Comparison of ENCODE assay signal across 12 cellular contexts in genomic region chr3:123750209-123750608, GRCh38.
DNase-seq lines count a peak whose midpoint lies in the region; ATAC-seq, FAIRE-seq and TF ChIP-seq lines count a peak whose summit lies in the region.
"Had no signal": no experiment of that assay in that cellular context is flagged by ENCODE, and none has a peak within 500 bp of the region (broad histone marks: within the 10 kb centered on the region; RNA-seq: fewer than 3 reads in every experiment).

No MANE protein-coding gene starts in this region.

- H2AFZ ChIP-seq in HCT116 (ENCODE audit: low read depth, low read length, poor library complexity, severe bottlenecking) = peak overlapping the region; percentile 29
- no peak overlapping the region for H2AFZ ChIP-seq in HepG2 (ENCODE audit: low read length)

- peak overlapping the region; percentile 53; the same call in 1 of the 2 replicates for H3K27ac ChIP-seq in HCT116 (ENCODE audit: low read depth, low read length)
- peak overlapping the region; percentile 76 for H3K27ac ChIP-seq in HepG2 (ENCODE audit: extremely low read length, insufficient read depth, low read length)
- peak overlapping the region; percentile 82 to 84 for H3K27ac ChIP-seq in thoracic aorta

- TF ChIP-seq EP300 in HepG2 (IDR thresholded peaks at IDR 0.05; ENCODE audit: low read depth in 2 of 2, low read length in 2 of 2) = no peak
- no peak for TF ChIP-seq EP300 in HepG2 (CRISPR knock-in tag; IDR thresholded peaks at IDR 0.05; ENCODE audit: borderline replicate concordance)

- ATAC-seq in HCT116 (peak; percentile 41), HepG2 (no peak), thoracic aorta (ENCODE audit: insufficient number of reproducible peaks, low FRiP score, low read depth) (no peak)

- POLR2A ChIA-PET in HCT116 (lab: Charles Lee) = no interaction called here
- POLR2A ChIA-PET in HepG2 (lab: Yijun Ruan, JAX) = interaction anchor here (1.1 to 2.1 kb wide), 5 partner anchors 18 to 144 kb away, joined by 3 to 12 read pairs (median 4); no protein-coding TSS in a partner anchor

- TF ChIP-seq CTCF in HCT116 (IDR thresholded peaks at IDR 0.05 in 2 of 3, conservative IDR thresholded peaks at IDR 0.05 in 1 of 3; ENCODE audit: borderline replicate concordance in 1 of 3, insufficient read depth in 1 of 3, low read depth in 2 of 3, low read length in 2 of 3) (no peak), HepG2 (CRISPR knock-in tag; IDR thresholded peaks at IDR 0.05) (no peak), thoracic aorta (IDR thresholded peaks at IDR 0.05) (no peak)

- intact Hi-C loops in HCT116 (cut with micrococcal nuclease) = no loop called here
- intact Hi-C loops in HepG2 (cut with micrococcal nuclease; ENCODE audit: unreplicated experiment) = loop anchor here (10.0 kb wide), 1 partner anchor 215 kb away; the partner anchor contains the start of gene CCDC14

- RAD21 ChIA-PET in HCT116 (lab: Charles Lee; ENCODE audit: low non-redundant PET in 1 of 2, low total read pairs in 2 of 2, uncharacterized antibody in 2 of 2, unreplicated experiment in 2 of 2) = interaction anchor here (0.7 to 1.0 kb wide), 2 partner anchors 26 to 129 kb away, joined by 3 to 4 read pairs; no protein-coding TSS in a partner anchor

- H3K4me2 ChIP-seq in HCT116 (ENCODE audit: low read length) (peak overlapping the region; percentile 65), HepG2 (ENCODE audit: low read depth, low read length) (peak overlapping the region; percentile 30)

- 75% methylated on average over 1 of the region's 1 CpG for WGBS in HepG2 (ENCODE audit: low lambda C conversion rate)

- no peaks in the 10 kb centered on the region for H3K27me3 ChIP-seq in HCT116 (ENCODE audit: insufficient read depth, low read length)
- H3K27me3 ChIP-seq in adipocyte (replicated peaks; ENCODE audit: control insufficient read depth, insufficient read depth, low read length) = no peaks in the 10 kb centered on the region
- H3K27me3 ChIP-seq in HepG2 (ENCODE audit: control insufficient read depth in 1 of 2, insufficient read depth in 2 of 2, low read length in 2 of 2) = no peaks in the 10 kb centered on the region
- no peaks in the 10 kb centered on the region for H3K27me3 ChIP-seq in thoracic aorta (replicated peaks; ENCODE audit: insufficient read depth)

- BruUV-seq in HCT116 (replicated peaks; lab: Mats Ljungman, UMichigan) (no TSS peak), HepG2 (replicated peaks; lab: Mats Ljungman, UMichigan) (TSS peak; percentile 33)

- H3K79me2 ChIP-seq in HCT116 (ENCODE audit: insufficient read depth, low read length) (no peaks in the 10 kb centered on the region), HepG2 (ENCODE audit: insufficient read depth, low read length) (peaks cover 2% of the 10 kb centered on the region)

- TF ChIP-seq RAD21 in HCT116 (IDR thresholded peaks at IDR 0.05; ENCODE audit: low read depth) (no peak), HepG2 (CRISPR knock-in tag; IDR thresholded peaks at IDR 0.05) (no peak)

- DNase-seq in HCT116 (ENCODE audit: low read depth, low spot score) (no peak), adipocyte (ENCODE audit: low read depth) (no peak), HepG2 (ENCODE audit: low spot score) (no peak), thoracic aorta (ENCODE audit: low spot score) (no peak), NCI-H748 treated with DMSO at 0.1 percent for 48 hours (lab: John Stamatoyannopoulos, UW) (no peak), COLO668 (lab: John Stamatoyannopoulos, UW; ENCODE audit: unreplicated experiment) (no peak)
- DNase-seq in activated T-cell treated with anti-CD3 and anti-CD28 coated beads, Interleukin-2, amount 50 U/mL, for 48 hours = no peak
- DNase-seq: activated effector memory CD4-positive, alpha-beta T cell treated with anti-CD3 and anti-CD28 coated beads, Interleukin-2, amount 50 U/mL, for 16 hours; NK-92 treated with Interleukin-12 subunit alpha and Interleukin-12 subunit beta, amount 100 ng/mL, for 24 hours; posterior cingulate gyrus had no signal

- CTCF ChIA-PET in HCT116 (lab: Charles Lee) (no interaction called here), HepG2 (lab: Yijun Ruan, JAX; ENCODE audit: low intra/inter-chr PET ratio, low total read pairs) (no interaction called here)

- no peak for FAIRE-seq in HepG2 (lab: Jason Lieb, UNC)
- FAIRE-seq: GM12891, islet of Langerhans had no signal

- no peaks in the 10 kb centered on the region for H3K36me3 ChIP-seq in HCT116 (ENCODE audit: control insufficient read depth in 1 of 2, insufficient read depth in 2 of 2, low read length in 2 of 2)
- H3K36me3 ChIP-seq in adipocyte (ENCODE audit: control insufficient read depth, insufficient read depth, low read length, severe bottlenecking) = peaks cover 19% of the 10 kb centered on the region
- peaks cover 4 to 14% of the 10 kb centered on the region in 2 experiments; a peak in 2 of 5 replicates for H3K36me3 ChIP-seq in HepG2 (replicated peaks in 1 of 2; ENCODE audit: control insufficient read depth in 1 of 2, insufficient read depth in 2 of 2, low read length in 2 of 2)
- H3K36me3 ChIP-seq in thoracic aorta = peaks cover 10% of the 10 kb centered on the region

- H3K4me1 ChIP-seq in HCT116 (ENCODE audit: control insufficient read depth in 1 of 2, insufficient read depth in 2 of 2, low read length in 2 of 2) = peaks cover 24 to 38% of the 10 kb centered on the region in 2 experiments
- H3K4me1 ChIP-seq in adipocyte (ENCODE audit: control insufficient read depth, insufficient read depth, low read length) = peaks cover 45% of the 10 kb centered on the region
- H3K4me1 ChIP-seq in HepG2 (ENCODE audit: insufficient read depth, low read length) = peaks cover 65% of the 10 kb centered on the region
- peaks cover 37 to 69% of the 10 kb centered on the region in 2 donors for H3K4me1 ChIP-seq in thoracic aorta (ENCODE audit: control insufficient read depth in 1 of 2, low read depth in 2 of 2)

- H3K9me3 ChIP-seq in HCT116 (ENCODE audit: control insufficient read depth in 1 of 2, insufficient read depth in 1 of 2, low read depth in 1 of 2, low read length in 2 of 2) = no peaks in the 10 kb centered on the region
- peaks cover 14% of the 10 kb centered on the region for H3K9me3 ChIP-seq in adipocyte (ENCODE audit: control insufficient read depth, low read length)
- no peaks in the 10 kb centered on the region for H3K9me3 ChIP-seq in HepG2 (ENCODE audit: low read length)
- no peaks in the 10 kb centered on the region for H3K9me3 ChIP-seq in thoracic aorta

- TF ChIP-seq POLR2A in HCT116 (IDR thresholded peaks at IDR 0.05; ENCODE audit: borderline replicate concordance, extremely low read depth, insufficient read depth, insufficient read length) = no peak
- TF ChIP-seq POLR2A in HepG2 (IDR thresholded peaks at IDR 0.05; ENCODE audit: insufficient read depth in 1 of 2, low read depth in 2 of 2, low read length in 2 of 2) = no peak

- in situ Hi-C loops in HepG2 (cut with HindIII; ENCODE audit: extremely low pct_ligation_motif_present, low pct_unique_long_range_greater_than_20kb) = no loop called here

- H3K9me2 ChIP-seq in HCT116 (ENCODE audit: insufficient read depth) = no peaks in the 10 kb centered on the region

- H4K20me1 ChIP-seq in HCT116 (ENCODE audit: insufficient read depth) (no peaks in the 10 kb centered on the region), HepG2 (ENCODE audit: insufficient read depth, low read length) (no peaks in the 10 kb centered on the region)

- H3K4me3 ChIP-seq in HCT116 (replicated peaks in 1 of 2; ENCODE audit: low read depth in 1 of 2, low read length in 2 of 2) = peak overlapping the region in 1 of 2 experiments; percentile 6; a peak in 1 of 4 replicates
- peak overlapping the region; percentile 28 for H3K4me3 ChIP-seq in adipocyte (ENCODE audit: low read length)
- no peak overlapping the region for H3K4me3 ChIP-seq in HepG2 (replicated peaks in 1 of 3; ENCODE audit: insufficient read depth in 1 of 3, low read depth in 2 of 3, low read length in 3 of 3)
- H3K4me3 ChIP-seq in thoracic aorta = no peak overlapping the region

- H3K9ac ChIP-seq in HCT116 (ENCODE audit: low read length) = no peak overlapping the region
- H3K9ac ChIP-seq in adipocyte (ENCODE audit: low read length) = peak overlapping the region; percentile 75
- peak overlapping the region; percentile 59 for H3K9ac ChIP-seq in HepG2 (ENCODE audit: insufficient read depth, low read depth, low read length)

TF ChIP-seq in HCT116, 20 proteins besides CTCF, POLR2A, EP300 and RAD21 (continues in another document):
- TF ChIP-seq EZH2 (IDR thresholded peaks at IDR 0.05) = no peak
- TF ChIP-seq YY1 (IDR thresholded peaks at IDR 0.05; ENCODE audit: extremely low read depth, insufficient replicate concordance, low read depth, low read length) = no peak

TF ChIP-seq in HepG2, 621 proteins besides CTCF, POLR2A, EP300 and RAD21:
- TF ChIP-seq ZNF558 (CRISPR knock-in tag; IDR thresholded peaks at IDR 0.05; ENCODE audit: borderline replicate concordance) = no peak
- TF ChIP-seq, protein P1, sequence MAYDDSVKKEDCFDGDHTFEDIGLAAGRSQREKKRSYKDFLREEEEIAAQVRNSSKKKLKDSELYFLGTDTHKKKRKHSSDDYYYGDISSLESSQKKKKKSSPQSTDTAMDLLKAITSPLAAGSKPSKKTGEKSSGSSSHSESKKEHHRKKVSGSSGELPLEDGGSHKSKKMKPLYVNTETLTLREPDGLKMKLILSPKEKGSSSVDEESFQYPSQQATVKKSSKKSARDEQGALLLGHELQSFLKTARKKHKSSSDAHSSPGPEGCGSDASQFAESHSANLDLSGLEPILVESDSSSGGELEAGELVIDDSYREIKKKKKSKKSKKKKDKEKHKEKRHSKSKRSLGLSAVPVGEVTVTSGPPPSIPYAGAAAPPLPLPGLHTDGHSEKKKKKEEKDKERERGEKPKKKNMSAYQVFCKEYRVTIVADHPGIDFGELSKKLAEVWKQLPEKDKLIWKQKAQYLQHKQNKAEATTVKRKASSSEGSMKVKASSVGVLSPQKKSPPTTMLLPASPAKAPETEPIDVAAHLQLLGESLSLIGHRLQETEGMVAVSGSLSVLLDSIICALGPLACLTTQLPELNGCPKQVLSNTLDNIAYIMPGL (CRISPR knock-in tag; IDR thresholded peaks at IDR 0.05; ENCODE audit: borderline replicate concordance in 1 of 2, low read depth in 1 of 2) = 0 out of 4 replicates have a peak, but pooled peaks of 1 of the 2 experiments have one; percentile 12
- no peak for TF ChIP-seq ZNF7 (CRISPR knock-in tag; IDR thresholded peaks at IDR 0.05)
- no peak for TF ChIP-seq U2AF1 (optimal IDR thresholded peaks at IDR 0.05; ENCODE audit: low read depth, low read length)
- no peak for TF ChIP-seq ZFYVE20 (CRISPR knock-in tag; IDR thresholded peaks at IDR 0.05; ENCODE audit: borderline replicate concordance, low read depth)
- no peak for TF ChIP-seq ZBTB3 (CRISPR knock-in tag; IDR thresholded peaks at IDR 0.05; ENCODE audit: borderline replicate concordance, low read depth)
- TF ChIP-seq PCBP2 (optimal IDR thresholded peaks at IDR 0.05; ENCODE audit: low read depth, low read length, poor library complexity, severe bottlenecking) = no peak
